ENCODE assay signal across 2 cellular contexts in the genomic region with DNA sequence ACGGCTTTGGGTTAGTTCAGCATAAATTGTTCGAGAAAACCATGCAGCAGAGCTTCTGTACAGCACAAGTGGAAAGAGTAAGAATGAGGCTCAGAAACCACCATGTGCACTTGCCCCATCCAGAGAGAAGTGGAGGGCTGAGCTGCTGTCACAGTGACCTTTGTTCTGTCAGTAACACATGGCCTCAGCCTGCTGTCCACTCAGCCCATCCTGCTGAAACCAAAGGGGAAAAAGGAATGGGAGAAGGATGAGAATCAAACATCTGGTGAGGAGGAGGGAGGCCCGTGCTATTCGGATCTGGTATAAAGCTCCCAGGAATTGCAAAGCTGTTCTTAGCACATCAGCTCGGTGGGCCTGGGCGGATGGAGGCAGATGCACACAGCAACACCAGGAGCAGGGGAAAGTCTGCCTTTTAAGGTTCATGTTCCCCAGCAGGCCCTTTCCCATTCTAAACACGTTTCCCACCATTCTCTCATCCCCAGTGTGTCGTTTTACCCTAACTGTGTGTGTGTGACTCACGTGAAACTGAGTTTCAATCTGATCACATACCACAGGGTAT.
TF ChIP-seq lines count a peak whose summit lies in the region.

No MANE protein-coding gene starts in this region.

TF ChIP-seq in SK-N-SH, 30 proteins besides CTCF, POLR2A, EP300 and RAD21 (continued from another document):
- TF ChIP-seq ELF1 (IDR thresholded peaks at IDR 0.05) = no peak

TF ChIP-seq in SK-N-SH treated with all-trans-retinoic acid at 6 μM for 48 hours, 23 proteins besides CTCF, POLR2A, EP300 and RAD21 (continued from another document):
- TF ChIP-seq POU6F1 (CRISPR knock-in tag; IDR thresholded peaks at IDR 0.05; ENCODE audit: borderline replicate concordance, low read depth) (no peak), ZFP30 (CRISPR knock-in tag; IDR thresholded peaks at IDR 0.05) (no peak), TCF4 (CRISPR knock-in tag; IDR thresholded peaks at IDR 0.05; ENCODE audit: borderline replicate concordance) (no peak), ARNTL (CRISPR knock-in tag; IDR thresholded peaks at IDR 0.05; ENCODE audit: borderline replicate concordance, low read depth) (no peak), CREB5 (CRISPR knock-in tag; IDR thresholded peaks at IDR 0.05; ENCODE audit: low read depth) (no peak)
- TF ChIP-seq, protein P1, sequence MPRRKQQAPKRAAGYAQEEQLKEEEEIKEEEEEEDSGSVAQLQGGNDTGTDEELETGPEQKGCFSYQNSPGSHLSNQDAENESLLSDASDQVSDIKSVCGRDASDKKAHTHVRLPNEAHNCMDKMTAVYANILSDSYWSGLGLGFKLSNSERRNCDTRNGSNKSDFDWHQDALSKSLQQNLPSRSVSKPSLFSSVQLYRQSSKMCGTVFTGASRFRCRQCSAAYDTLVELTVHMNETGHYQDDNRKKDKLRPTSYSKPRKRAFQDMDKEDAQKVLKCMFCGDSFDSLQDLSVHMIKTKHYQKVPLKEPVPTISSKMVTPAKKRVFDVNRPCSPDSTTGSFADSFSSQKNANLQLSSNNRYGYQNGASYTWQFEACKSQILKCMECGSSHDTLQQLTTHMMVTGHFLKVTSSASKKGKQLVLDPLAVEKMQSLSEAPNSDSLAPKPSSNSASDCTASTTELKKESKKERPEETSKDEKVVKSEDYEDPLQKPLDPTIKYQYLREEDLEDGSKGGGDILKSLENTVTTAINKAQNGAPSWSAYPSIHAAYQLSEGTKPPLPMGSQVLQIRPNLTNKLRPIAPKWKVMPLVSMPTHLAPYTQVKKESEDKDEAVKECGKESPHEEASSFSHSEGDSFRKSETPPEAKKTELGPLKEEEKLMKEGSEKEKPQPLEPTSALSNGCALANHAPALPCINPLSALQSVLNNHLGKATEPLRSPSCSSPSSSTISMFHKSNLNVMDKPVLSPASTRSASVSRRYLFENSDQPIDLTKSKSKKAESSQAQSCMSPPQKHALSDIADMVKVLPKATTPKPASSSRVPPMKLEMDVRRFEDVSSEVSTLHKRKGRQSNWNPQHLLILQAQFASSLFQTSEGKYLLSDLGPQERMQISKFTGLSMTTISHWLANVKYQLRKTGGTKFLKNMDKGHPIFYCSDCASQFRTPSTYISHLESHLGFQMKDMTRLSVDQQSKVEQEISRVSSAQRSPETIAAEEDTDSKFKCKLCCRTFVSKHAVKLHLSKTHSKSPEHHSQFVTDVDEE (CRISPR knock-in tag; IDR thresholded peaks at IDR 0.05) = no peak
